ENCODE assay signal across 9 cellular contexts in the genomic region with DNA sequence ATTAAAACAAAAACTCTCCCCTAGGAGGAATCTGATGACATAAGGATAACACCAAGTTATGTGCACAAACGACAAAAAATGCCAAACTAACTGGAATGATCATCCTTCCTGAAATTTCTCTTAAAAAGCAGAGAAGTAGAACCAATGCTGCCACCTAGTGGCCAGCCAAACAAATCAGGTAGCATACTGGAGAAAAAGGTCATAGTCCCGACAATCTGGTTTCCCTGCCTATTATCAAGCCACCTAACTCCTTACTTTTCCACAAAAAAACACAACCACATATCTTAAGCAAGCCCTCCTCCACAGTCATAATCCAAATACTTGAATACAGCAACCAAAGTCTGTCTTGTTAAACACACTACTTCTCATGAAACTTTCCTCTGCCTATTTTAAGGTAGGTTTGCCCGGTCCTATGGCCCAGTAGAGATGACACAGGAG. TPM values are rescaled to one million over a fixed set of nuclear protein-coding genes. Genes with fewer than 3 reads are reported as not detected.
DNase-seq lines count a peak whose midpoint lies in the region; ATAC-seq and TF ChIP-seq lines count a peak whose summit lies in the region.
"Had no signal": no experiment of that assay in that cellular context is flagged by ENCODE, and none has a peak within 500 bp of the region (broad histone marks: within the 10 kb centered on the region; RNA-seq: fewer than 3 reads in every experiment).

No MANE protein-coding gene starts in this region.

- H3K4me3 ChIP-seq in A673 (ENCODE audit: low read depth, low read length, poor library complexity, severe bottlenecking), result no peak overlapping the region

- peak overlapping the region; percentile 8 for H3K27ac Mint-ChIP-seq in memory B cell

- H3K27ac ChIP-seq in A673 (ENCODE audit: low read depth, low read length, poor library complexity, severe bottlenecking), result no peak overlapping the region

- peaks cover 15% of the 10 kb centered on the region for H3K36me3 ChIP-seq in A673 (ENCODE audit: insufficient read depth, low read length, poor library complexity, severe bottlenecking)

- POLR2A ChIA-PET in A673 (lab: Charles Lee; ENCODE audit: low non-redundant PET), result no interaction called here

- no peak for ATAC-seq in memory B cell (ENCODE audit: low read depth)
- ATAC-seq in HG02678 (IDR thresholded peaks at IDR 0.05; ENCODE audit: unreplicated experiment), result no peak

- CTCF ChIA-PET in A673 (lab: Charles Lee), result no interaction called here

- H3K27me3 ChIP-seq in A673 (replicated peaks; ENCODE audit: insufficient read depth, low read depth, low read length, poor library complexity), result no peaks in the 10 kb centered on the region

- peaks cover 21% of the 10 kb centered on the region for H3K36me3 Mint-ChIP-seq in memory B cell

- intact Hi-C loops in A673 (cut with micrococcal nuclease; ENCODE audit: unreplicated experiment), result loop anchor here (5.0 to 10.0 kb wide), 2 partner anchors 60 to 1702 kb away; no protein-coding TSS in a partner anchor

- H3K4me1 ChIP-seq in A673 (ENCODE audit: insufficient read depth, low read length, poor library complexity, severe bottlenecking), result peaks cover 11% of the 10 kb centered on the region

- H3K27me3 Mint-ChIP-seq in memory B cell, result no peaks in the 10 kb centered on the region

- H3K4me1 Mint-ChIP-seq in memory B cell, result peaks cover 12% of the 10 kb centered on the region

- H3K4me3 Mint-ChIP-seq in memory B cell, result no peak overlapping the region

- H3K9me3 ChIP-seq in A673 (ENCODE audit: low read depth, low read length, poor library complexity, severe bottlenecking), result no peaks in the 10 kb centered on the region

- peak; percentile 87 for TF ChIP-seq CTCF in A673 (conservative IDR thresholded peaks at IDR 0.05; ENCODE audit: low read depth, low read length)
- peak; percentile 85 for TF ChIP-seq CTCF in GM13977 (IDR thresholded peaks at IDR 0.05; ENCODE audit: extremely low read depth, insufficient read depth, missing control alignments)

- DNase-seq in A673 (ENCODE audit: low spot score) (peak; percentile 77), GM13977 (ENCODE audit: low spot score) (peak; percentile 28), NCI-H446 (lab: John Stamatoyannopoulos, UW) (peak; percentile 45 to 82), dermis microvascular lymphatic vessel endothelial cell (ENCODE audit: low read depth in 2 of 2) (peak; percentile 79 to 85), memory B cell (ENCODE audit: low spot score in 2 of 2) (peak; percentile 43 to 50)
- peak; percentile 73 for DNase-seq in activated CD4-positive, alpha-beta T cell treated with anti-CD3 and anti-CD28 coated beads for 48 hours
- peak; percentile 14 to 37 for DNase-seq in stimulated activated CD8-positive, alpha-beta memory T cell treated with anti-CD3 and anti-CD28 coated beads, Interleukin-2, amount 100 ng/mL, for 1 hour (ENCODE audit: low read depth in 2 of 2)

- no TSS peak for BruUV-seq in A673 (replicated peaks; lab: Mats Ljungman, UMichigan)

- H3K9me3 Mint-ChIP-seq in memory B cell, result no peaks in the 10 kb centered on the region

- in situ Hi-C loops in GM13977 (cut with MboI; ENCODE audit: low pct_unique_long_range_greater_than_20kb, low sequenced_read_pairs, unreplicated experiment), result no loop called here

RNA-seq across cellular contexts. Expression of a gene that starts 5.3 kb away (rescaled TPM):
- total RNA-seq in A673 (2021) (27.3 and 30.4 TPM in 2 replicates), dermis microvascular lymphatic vessel endothelial cell (6.7 and 7.6 TPM in 2 replicates)

RNA-seq across cellular contexts. Expression of a gene that starts 5.9 kb away (rescaled TPM):
- total RNA-seq in A673 (2021) (38.8 and 45.4 TPM in 2 replicates), dermis microvascular lymphatic vessel endothelial cell (12.6 and 20.7 TPM in 2 replicates)

RNA-seq across cellular contexts. Expression of a gene that starts 13.9 kb away (rescaled TPM):
- total RNA-seq in A673 (2021), result not detected in 2 replicates
- not detected in 2 replicates for total RNA-seq in dermis microvascular lymphatic vessel endothelial cell
- total RNA-seq: subcutaneous adipose tissue had no signal

RNA-seq across cellular contexts. Expression of a gene that starts 24.6 kb away (rescaled TPM):
- not detected in 2 replicates for total RNA-seq in A673 (2021)
- total RNA-seq in dermis microvascular lymphatic vessel endothelial cell, result not detected in 2 replicates
- total RNA-seq: subcutaneous adipose tissue had no signal

RNA-seq across cellular contexts. Expression of a gene that starts 27.9 kb away (rescaled TPM):
- total RNA-seq in A673 (2021) (0.41 and 1.2 TPM in 2 replicates), dermis microvascular lymphatic vessel endothelial cell (under 0.01 and 0.13 TPM in 2 replicates)

Comparison
In these comparisons a context has a peak if more than half of its experiments do, and no peak if none do; other contexts are left out.
1. DNase-seq: peak in every context shown above with its lines; median percentile 82 in dermis microvascular lymphatic vessel endothelial cell; 77 in A673; 73 in activated CD4-positive, alpha-beta T cell treated with anti-CD3 and anti-CD28 coated beads for 48 hours; 64 in NCI-H446; 46 in memory B cell; 28 in GM13977; 26 in stimulated activated CD8-positive, alpha-beta memory T cell treated with anti-CD3 and anti-CD28 coated beads, Interleukin-2, amount 100 ng/mL, for 1 hour.